11 cellular contexts compared by ENCODE assay signal in genomic region chr1:33433509-33434362, GRCh38. TPM values are rescaled to one million over a fixed set of nuclear protein-coding genes. Genes with fewer than 3 reads are reported as not detected.
A peak's percentile ranks its signal among the peaks of the same experiment; 100 is the strongest.
DNase-seq lines count a peak whose midpoint lies in the region; ATAC-seq, FAIRE-seq and TF ChIP-seq lines count a peak whose summit lies in the region.
"Had no signal": no experiment of that assay in that cellular context is flagged by ENCODE, and none has a peak within 500 bp of the region (broad histone marks: within the 10 kb centered on the region; RNA-seq: fewer than 3 reads in every experiment).

No MANE protein-coding gene starts in this region.

- H3K9me3 ChIP-seq in right atrium auricular region: no peaks in the 10 kb centered on the region
- no peaks in the 10 kb centered on the region for H3K9me3 ChIP-seq in subcutaneous abdominal adipose tissue (ENCODE audit: control insufficient read depth in 5 of 5, low read length in 5 of 5)
- H3K9me3 ChIP-seq in H9 (ENCODE audit: control insufficient read depth, low read depth, low read length): no peaks in the 10 kb centered on the region

- H3K4me2 ChIP-seq in H9 (ENCODE audit: insufficient read depth, insufficient read length, low read length): no peak overlapping the region

- H3K27ac ChIP-seq in HL-60 (replicated peaks): 0 out of 2 replicates have a peak overlapping the region, but pooled peaks have one; percentile 7
- H3K27ac ChIP-seq in right atrium auricular region: peak overlapping the region; percentile 39 to 67
- peak overlapping the region; percentile 32 for H3K27ac ChIP-seq in subcutaneous abdominal adipose tissue (ENCODE audit: low read depth, low read length)
- no peak overlapping the region for H3K27ac ChIP-seq in H9 (ENCODE audit: insufficient read length, low read depth, low read length)

- H3T11ph ChIP-seq in H9 (ENCODE audit: low read length): no peak overlapping the region

- H3K14ac ChIP-seq in H9 (ENCODE audit: insufficient read depth, low read length): no peak overlapping the region

- no peak overlapping the region for H2BK12ac ChIP-seq in H9 (ENCODE audit: insufficient read length, low read depth, low read length)

- H3K4ac ChIP-seq in H9 (ENCODE audit: low read depth, low read length): no peak overlapping the region

- H3K18ac ChIP-seq in H9 (ENCODE audit: insufficient read length, low read depth, low read length): no peak overlapping the region

- H3K23ac ChIP-seq in H9 (ENCODE audit: insufficient read length, low read depth, low read length): no peak overlapping the region

- no peaks in the 10 kb centered on the region for H3K9me3 Mint-ChIP-seq in H9
- H3K9me3 Mint-ChIP-seq: effector memory CD8-positive, alpha-beta T cell; IgD-negative memory B cell; stimulated activated naive CD8-positive, alpha-beta T cell treated with anti-CD3 and anti-CD28 coated beads, Interleukin-15, Interleukin-2, amounts not matched to agents 100 ng/mL and 50 ng/mL, for 24 hours had no signal

- H2BK120ac ChIP-seq in H9 (ENCODE audit: low read depth, low read length, poor library complexity, severe bottlenecking): no peak overlapping the region

- FAIRE-seq in GM12892 (lab: Jason Lieb, UNC): no peak

- H3K79me2 ChIP-seq in H9 (ENCODE audit: insufficient read depth, low read length): no peaks in the 10 kb centered on the region

- no peaks in the 10 kb centered on the region for H4K20me1 ChIP-seq in H9 (ENCODE audit: control insufficient read depth, insufficient read depth, insufficient read length)

- ATAC-seq in HG03520 (IDR thresholded peaks at IDR 0.05; ENCODE audit: unreplicated experiment): no peak
- no peak for ATAC-seq in GM21367 (IDR thresholded peaks at IDR 0.05; ENCODE audit: unreplicated experiment)
- ATAC-seq: effector memory CD8-positive, alpha-beta T cell had no signal

- H3K23me2 ChIP-seq in H9 (ENCODE audit: insufficient read length, low read depth, low read length, poor library complexity, severe bottlenecking): peaks cover 6% of the 10 kb centered on the region

- no peak for TF ChIP-seq POLR2A in GM12892 (IDR thresholded peaks at IDR 0.05; ENCODE audit: low read depth, low read length)

- no peak overlapping the region for H3K4me3 ChIP-seq in HL-60 (replicated peaks; ENCODE audit: insufficient read depth, low read length)
- no peak overlapping the region for H3K4me3 ChIP-seq in right atrium auricular region
- H3K4me3 ChIP-seq in subcutaneous abdominal adipose tissue (ENCODE audit: low read depth in 1 of 5, low read length in 5 of 5): no peak overlapping the region

- no peak overlapping the region for H2AFZ ChIP-seq in H9 (ENCODE audit: low read length)

- H2BK15ac ChIP-seq in H9 (ENCODE audit: low read depth, low read length): no peak overlapping the region

- H2BK5ac ChIP-seq in H9 (ENCODE audit: insufficient read length, low read length): no peak overlapping the region

- H3K4me1 ChIP-seq in right atrium auricular region: peaks cover 0 to 56% of the 10 kb centered on the region in 2 donors
- peaks cover 2 to 42% (median 18%) of the 10 kb centered on the region in 5 donors for H3K4me1 ChIP-seq in subcutaneous abdominal adipose tissue (ENCODE audit: control insufficient read depth in 5 of 5, insufficient read depth in 5 of 5, low read length in 5 of 5)
- peaks cover 4% of the 10 kb centered on the region; the same call in 1 of the 2 replicates for H3K4me1 ChIP-seq in H9 (ENCODE audit: insufficient read depth, low read length)

- no peak overlapping the region for H3K27ac Mint-ChIP-seq in H9
- H3K27ac Mint-ChIP-seq: effector memory CD8-positive, alpha-beta T cell; IgD-negative memory B cell; stimulated activated naive CD8-positive, alpha-beta T cell treated with anti-CD3 and anti-CD28 coated beads, Interleukin-15, Interleukin-2, amounts not matched to agents 100 ng/mL and 50 ng/mL, for 24 hours had no signal

- TF ChIP-seq CTCF in HL-60 (IDR thresholded peaks at IDR 0.05; ENCODE audit: insufficient read depth, low read length): no peak
- no peak for TF ChIP-seq CTCF in right atrium auricular region (IDR thresholded peaks at IDR 0.05)
- TF ChIP-seq CTCF in H9 (conservative IDR thresholded peaks at IDR 0.05): no peak

- no peak overlapping the region for H3K56ac ChIP-seq in H9 (ENCODE audit: insufficient read length, low read depth, low read length)

- no peaks in the 10 kb centered on the region for H3K36me3 ChIP-seq in right atrium auricular region
- no peaks in the 10 kb centered on the region for H3K36me3 ChIP-seq in subcutaneous abdominal adipose tissue (ENCODE audit: control insufficient read depth in 5 of 5, insufficient read depth in 5 of 5, low read length in 5 of 5)

- H3K4me3 Mint-ChIP-seq in H9: no peak overlapping the region
- H3K4me3 Mint-ChIP-seq: effector memory CD8-positive, alpha-beta T cell; IgD-negative memory B cell; stimulated activated naive CD8-positive, alpha-beta T cell treated with anti-CD3 and anti-CD28 coated beads, Interleukin-15, Interleukin-2, amounts not matched to agents 100 ng/mL and 50 ng/mL, for 24 hours had no signal

- no peak overlapping the region for H4K91ac ChIP-seq in H9 (ENCODE audit: insufficient read length, low read depth, low read length)

- H3K27me3 Mint-ChIP-seq in H9 (ENCODE audit: low read depth): peaks cover 17% of the 10 kb centered on the region

- no peak overlapping the region for H2AK5ac ChIP-seq in H9 (ENCODE audit: insufficient read length, low read length)

- DNase-seq in HL-60 (ENCODE audit: low read depth in 1 of 2, low spot score in 1 of 2) (peak; percentile 91 to 93), SKM-1 treated with dmso at 0.1 percent for 144 hours (lab: John Stamatoyannopoulos, UW; ENCODE audit: unreplicated experiment) (peak; percentile 80), right atrium auricular region (ENCODE audit: low spot score) (peak; percentile 67), H9 (no peak), GM12892 (ENCODE audit: insufficient read length) (no peak)

- no peak overlapping the region for H2BK20ac ChIP-seq in H9 (ENCODE audit: low read depth, low read length, poor library complexity, severe bottlenecking)

- no CpG with 5 or more reads among the region's 3 CpGs for WGBS in H9 (ENCODE audit: extremely low coverage, insufficient read length, low lambda C conversion rate)

- H3K9ac ChIP-seq in subcutaneous abdominal adipose tissue (ENCODE audit: low read length in 5 of 5) (no peak overlapping the region), H9 (ENCODE audit: extremely low read depth, insufficient read length, low read length) (no peak overlapping the region)

- H3K4me1 Mint-ChIP-seq in H9: peaks cover 3 to 14% of the 10 kb centered on the region in 2 experiments

- no peak overlapping the region for H4K8ac ChIP-seq in H9 (replicated peaks; ENCODE audit: insufficient read length, low read depth, low read length)

- H3K79me1 ChIP-seq in H9 (ENCODE audit: insufficient read depth, low read depth, low read length, poor library complexity, severe bottlenecking): no peaks in the 10 kb centered on the region

- H3K36me3 Mint-ChIP-seq in H9 (ENCODE audit: insufficient read depth in 1 of 3, low read depth in 3 of 3): no peaks in the 10 kb centered on the region

- no peak overlapping the region for H4K5ac ChIP-seq in H9 (ENCODE audit: insufficient read length, low read depth, low read length)

- H3K27me3 ChIP-seq in HL-60 (ENCODE audit: insufficient read depth, poor library complexity, severe bottlenecking) (no peaks in the 10 kb centered on the region), right atrium auricular region (no peaks in the 10 kb centered on the region), subcutaneous abdominal adipose tissue (ENCODE audit: control insufficient read depth in 5 of 5, insufficient read depth in 4 of 5, low read length in 5 of 5) (no peaks in the 10 kb centered on the region), H9 (ENCODE audit: insufficient read depth, low read length) (peaks cover 7% of the 10 kb centered on the region; the same call in 1 of the 2 replicates)

RNA-seq across cellular contexts. Expression of gene PHC2, which starts 2.8 kb away (rescaled TPM):
- total RNA-seq in right atrium auricular region (100 to 1,000 TPM in 1 of 2 donors, 10 to 100 TPM in 1; 98.4 to 144 TPM), H9 (2021) (8.1 and 9.4 TPM in 2 replicates)
- 16.0 TPM for polyA plus RNA-seq in GM12892 (2012; ENCODE audit: missing spikeins)

RNA-seq across cellular contexts. Expression of gene ZSCAN20, which starts 38.7 kb away (rescaled TPM):
- 1 to 10 TPM; 4.7 to 7.3 TPM for total RNA-seq in right atrium auricular region
- total RNA-seq in H9 (2021): 3.8 and 3.9 TPM in 2 replicates
- polyA plus RNA-seq in GM12892 (2012; ENCODE audit: missing spikeins): 2.7 TPM

Comparison
In these comparisons a context has a peak if more than half of its experiments do, and no peak if none do; other contexts are left out.
1. DNase-seq: peak in HL-60 (2 of 2), SKM-1 treated with dmso at 0.1 percent for 144 hours (single experiment) and right atrium auricular region (single experiment); none in H9 (single experiment) and GM12892 (single experiment).